Comparison of ENCODE assay signal across 8 cellular contexts in the genomic region with DNA sequence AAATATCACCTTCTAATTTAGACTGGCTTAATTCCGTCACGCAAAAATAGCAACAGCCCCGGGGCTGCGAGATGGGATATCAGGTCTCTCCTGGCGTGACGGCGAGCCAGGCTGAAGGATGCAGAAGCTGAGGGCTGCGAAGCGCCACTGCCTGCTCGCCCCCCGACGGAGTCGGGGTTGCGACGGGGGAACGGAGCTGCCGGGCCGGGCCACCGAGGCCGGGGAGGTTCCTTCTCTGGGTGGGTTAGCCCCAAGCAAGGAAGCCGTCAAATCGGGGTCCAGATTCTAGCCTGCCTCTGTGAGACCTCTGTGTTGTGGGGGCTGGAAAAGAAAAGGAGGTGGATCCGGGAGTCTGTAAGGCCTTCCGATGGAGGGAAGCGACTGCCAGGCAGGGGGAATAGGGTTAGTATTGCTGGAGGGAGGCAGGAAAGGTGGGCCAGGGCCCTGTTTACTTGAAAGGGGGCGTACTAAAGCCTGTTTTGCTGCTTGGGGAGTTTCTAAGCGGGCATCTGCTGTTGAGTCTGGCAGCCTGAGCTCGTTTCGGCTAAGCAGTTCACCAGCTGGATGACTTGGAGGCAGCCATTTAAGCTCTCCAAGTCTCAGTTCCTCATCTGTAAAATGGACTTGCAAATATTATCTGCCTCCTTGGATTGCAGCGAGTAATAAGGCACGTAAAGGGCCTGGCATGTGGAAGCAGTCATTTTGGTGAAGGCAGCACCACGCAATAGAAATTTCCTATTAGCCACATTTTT. TPM values are rescaled to one million over a fixed set of nuclear protein-coding genes. Genes with fewer than 3 reads are reported as not detected.
A peak's percentile ranks its signal among the peaks of the same experiment; 100 is the strongest.
DNase-seq lines count a peak whose midpoint lies in the region; ATAC-seq and TF ChIP-seq lines count a peak whose summit lies in the region.

No MANE protein-coding gene starts in this region.

- DNase-seq in Right ventricle myocardium superior: peak; percentile 69
- DNase-seq in cardiac septum (ENCODE audit: low spot score): no peak
- DNase-seq in GM23248: no peak
- DNase-seq in activated CD8-positive, alpha-beta T cell treated with anti-CD3 and anti-CD28 coated beads, Interleukin-2, amount 10 ng/mL, durations not matched to agents 7 days and 5 days: peak; percentile 55
- DNase-seq in germinal center (ENCODE audit: low spot score): peak; percentile 82
- peak in 4 of 5 donors; percentile 50 to 69 (median 66) for DNase-seq in ovary
- DNase-seq in NCI-H187 (lab: John Stamatoyannopoulos, UW): no peak

- H3K36me3 ChIP-seq in GM23248 (ENCODE audit: low read depth): no peaks in the 10 kb centered on the region
- no peaks in the 10 kb centered on the region for H3K36me3 ChIP-seq in KOPT-K1 (ENCODE audit: insufficient read depth, low read length)
- no peaks in the 10 kb centered on the region for H3K36me3 ChIP-seq in ovary

- TF ChIP-seq POLR2A in ovary (IDR thresholded peaks at IDR 0.05): no peak

- H3K4me1 ChIP-seq in GM23248 (ENCODE audit: insufficient read depth) (peaks cover 6% of the 10 kb centered on the region; the same call in 1 of the 2 replicates), ovary (ENCODE audit: insufficient read depth) (peaks cover 5% of the 10 kb centered on the region)

- no peaks in the 10 kb centered on the region for H3K9me2 ChIP-seq in GM23248 (ENCODE audit: insufficient read depth)

- in situ Hi-C loops in GM23248 (cut with MboI): no loop called here

- H3K4me1 Mint-ChIP-seq in activated CD8-positive, alpha-beta T cell treated with anti-CD3 and anti-CD28 coated beads, Interleukin-2, amount 10 ng/mL, durations not matched to agents 7 days and 5 days (ENCODE audit: low read depth): peaks cover 14% of the 10 kb centered on the region

- H3K79me2 ChIP-seq in GM23248 (ENCODE audit: insufficient read depth): no peaks in the 10 kb centered on the region

- no peaks in the 10 kb centered on the region for H3K9me3 Mint-ChIP-seq in activated CD8-positive, alpha-beta T cell treated with anti-CD3 and anti-CD28 coated beads, Interleukin-2, amount 10 ng/mL, durations not matched to agents 7 days and 5 days (ENCODE audit: insufficient read depth)

- H4K20me1 ChIP-seq in GM23248 (ENCODE audit: insufficient read depth): no peaks in the 10 kb centered on the region

- no peaks in the 10 kb centered on the region for H3K27me3 ChIP-seq in GM23248 (replicated peaks; ENCODE audit: insufficient read depth)
- no peaks in the 10 kb centered on the region for H3K27me3 ChIP-seq in ovary

- H3F3A ChIP-seq in GM23248 (ENCODE audit: insufficient read depth): no peaks in the 10 kb centered on the region

- peak overlapping the region; percentile 80 for H3K4me3 Mint-ChIP-seq in activated CD8-positive, alpha-beta T cell treated with anti-CD3 and anti-CD28 coated beads, Interleukin-2, amount 10 ng/mL, durations not matched to agents 7 days and 5 days

- peak overlapping the region; percentile 91 for H3K9ac ChIP-seq in GM23248

- WGBS in GM23248 (ENCODE audit: low coverage in 1 of 2, low lambda C conversion rate in 2 of 2, missing lambda C conversion rate in 2 of 2), 2 experiments: 11 to 12% methylated on average over 31 to 32 of the region's 32 CpGs
- 7 to 8% (median 8%) methylated on average over 32 of the region's 32 CpGs for WGBS in ovary, 3 donors

- peak overlapping the region; percentile 71 for H3K4me3 ChIP-seq in GM23248
- H3K4me3 ChIP-seq in ovary: peak overlapping the region; percentile 85

- peak overlapping the region; percentile 100 for H2AFZ ChIP-seq in GM23248

- POLR2A ChIA-PET in activated CD8-positive, alpha-beta T cell treated with anti-CD3 and anti-CD28 coated beads, Interleukin-2, amount 10 ng/mL, durations not matched to agents 7 days and 5 days (lab: Charles Lee): interaction anchor here (0.9 to 2.8 kb wide), 5 partner anchors 17 to 311 kb away, joined by 3 to 14 read pairs (median 3); a partner anchor contains a TSS

- CTCF ChIA-PET in activated CD8-positive, alpha-beta T cell treated with anti-CD3 and anti-CD28 coated beads, Interleukin-2, amount 10 ng/mL, durations not matched to agents 7 days and 5 days (lab: Charles Lee): interaction anchor here (0.6 to 2.7 kb wide), 10 partner anchors 9 to 312 kb away, joined by 3 to 10 read pairs (median 5); a partner anchor contains a TSS

- H3K4me2 ChIP-seq in GM23248 (ENCODE audit: unreplicated experiment): peak overlapping the region; percentile 80

- H3K36me3 Mint-ChIP-seq in activated CD8-positive, alpha-beta T cell treated with anti-CD3 and anti-CD28 coated beads, Interleukin-2, amount 10 ng/mL, durations not matched to agents 7 days and 5 days (ENCODE audit: low read depth): no peaks in the 10 kb centered on the region

- TF ChIP-seq CTCF in ovary (IDR thresholded peaks at IDR 0.05): no peak

- intact Hi-C loops in Right ventricle myocardium superior (cut with DNase I): loop anchor here (5.0 kb wide), 1 partner anchor 185 kb away; no protein-coding TSS in a partner anchor
- intact Hi-C loops in cardiac septum (cut with DNase I): loop anchor here (1.0 to 2.0 kb wide), 2 partner anchors 44 to 189 kb away; a partner anchor contains a TSS
- intact Hi-C loops in ovary (cut with DNase I): loop anchor here in 3 of 4 donors (2.0 to 5.0 kb wide), 3 partner anchors 45 to 185 kb away; a partner anchor contains a TSS

- H3K27ac ChIP-seq in GM23248 (peak overlapping the region; percentile 70), KOPT-K1 (ENCODE audit: low read depth, low read length, poor library complexity, severe bottlenecking) (peak overlapping the region; percentile 90), ovary (peak overlapping the region; percentile 88 to 94)

- peak overlapping the region; percentile 90 for H3K27ac Mint-ChIP-seq in activated CD8-positive, alpha-beta T cell treated with anti-CD3 and anti-CD28 coated beads, Interleukin-2, amount 10 ng/mL, durations not matched to agents 7 days and 5 days

- H3K27me3 Mint-ChIP-seq in activated CD8-positive, alpha-beta T cell treated with anti-CD3 and anti-CD28 coated beads, Interleukin-2, amount 10 ng/mL, durations not matched to agents 7 days and 5 days (ENCODE audit: low read depth): no peaks in the 10 kb centered on the region

- no peak for ATAC-seq in Right ventricle myocardium superior (ENCODE audit: poor library complexity)
- peak; percentile 25 for ATAC-seq in activated CD8-positive, alpha-beta T cell treated with anti-CD3 and anti-CD28 coated beads, Interleukin-2, amount 10 ng/mL, durations not matched to agents 7 days and 5 days

- H3K9me3 ChIP-seq in GM23248 (ENCODE audit: low read depth) (no peaks in the 10 kb centered on the region), KOPT-K1 (ENCODE audit: insufficient read depth, low read length, poor library complexity, severe bottlenecking) (no peaks in the 10 kb centered on the region), ovary (no peaks in the 10 kb centered on the region)

- TF ChIP-seq EP300 in ovary (IDR thresholded peaks at IDR 0.05): no peak

RNA-seq across cellular contexts. Expression of a gene that starts 43.8 kb away (rescaled TPM):
- total RNA-seq in Right ventricle myocardium superior (1,375 TPM), cardiac septum (1,178 TPM), ovary (10 to 100 TPM in 1 of 7 donors, 1 to 10 TPM in 6; 1.5 to 12.9 (median 2.6) TPM)
- under 0.01 and 0.11 TPM in 2 replicates for total RNA-seq in GM23248 (2014; rRNA removed; shearing (Covaris generic))
- polyA plus RNA-seq in GM23248 (2016; fragmentation: Nextera tagmentation; extraction: Ambion mirVana) (0.05 and 0.08 TPM in 2 replicates), ovary (1 to 10 TPM; 3.6 to 9.0 TPM)
- under 1 TPM in 1 of 2 experiments, not detected in 1; 0.05 TPM for total RNA-seq in activated CD8-positive, alpha-beta T cell treated with anti-CD3 and anti-CD28 coated beads, Interleukin-2, amount 10 ng/mL, durations not matched to agents 7 days and 5 days

RNA-seq across cellular contexts. Expression of a gene that starts 44.3 kb away (rescaled TPM):
- total RNA-seq in Right ventricle myocardium superior (50.2 TPM), cardiac septum (60.0 TPM), ovary (10 to 100 TPM; 29.1 to 77.9 (median 62.2) TPM)
- total RNA-seq in GM23248 (2014; rRNA removed; shearing (Covaris generic)): 35.5 and 41.7 TPM in 2 replicates
- polyA plus RNA-seq in GM23248 (2016; fragmentation: Nextera tagmentation; extraction: Ambion mirVana) (15.5 and 16.5 TPM in 2 replicates), ovary (10 to 100 TPM; 19.0 to 40.1 TPM)
- 1 to 10 TPM; 8.0 to 9.8 TPM for total RNA-seq in activated CD8-positive, alpha-beta T cell treated with anti-CD3 and anti-CD28 coated beads, Interleukin-2, amount 10 ng/mL, durations not matched to agents 7 days and 5 days

RNA-seq across cellular contexts. Expression of a gene that starts 57.8 kb away (rescaled TPM):
- total RNA-seq in Right ventricle myocardium superior: 0.40 TPM
- not detected for total RNA-seq in cardiac septum
- not detected in 2 replicates for total RNA-seq in GM23248 (2014; rRNA removed; shearing (Covaris generic))
- polyA plus RNA-seq in GM23248 (2016; fragmentation: Nextera tagmentation; extraction: Ambion mirVana): not detected in 2 replicates
- total RNA-seq in activated CD8-positive, alpha-beta T cell treated with anti-CD3 and anti-CD28 coated beads, Interleukin-2, amount 10 ng/mL, durations not matched to agents 7 days and 5 days: not detected
- not detected for total RNA-seq in ovary
- polyA plus RNA-seq in ovary: under 1 TPM in 1 of 2 donors, not detected in 1; 0.08 TPM

Comparison
In these comparisons a context has a peak if more than half of its experiments do, and no peak if none do; other contexts are left out.
1. DNase-seq: peak in Right ventricle myocardium superior (single experiment), activated CD8-positive, alpha-beta T cell treated with anti-CD3 and anti-CD28 coated beads, Interleukin-2, amount 10 ng/mL, durations not matched to agents 7 days and 5 days (single experiment), germinal center (single experiment) and ovary (4 of 5); none in cardiac septum (single experiment), GM23248 (single experiment) and NCI-H187 (0 of 2).
2. RNA of a gene that starts 43.8 kb away (total RNA-seq): 1,375 TPM in Right ventricle myocardium superior (single experiment) and 1,178 TPM in cardiac septum (single experiment); 1.5 to 12.9 TPM in ovary, under 0.01 to 0.11 TPM in GM23248 and 0.05 TPM in activated CD8-positive, alpha-beta T cell treated with anti-CD3 and anti-CD28 coated beads, Interleukin-2, amount 10 ng/mL, durations not matched to agents 7 days and 5 days; every median in the first group is over 10 times any median in the second.
3. Peak in every context shown above with its lines, with median percentiles within 50 percentile points of each other: H3K27ac ChIP-seq.